In genomic region chr11:118434553-118435232, GRCh38 we compare ENCODE assay signal across 8 cellular contexts. TPM values are rescaled to one million over a fixed set of nuclear protein-coding genes. Genes with fewer than 3 reads are reported as not detected.
A peak's percentile ranks its signal among the peaks of the same experiment; 100 is the strongest.
DNase-seq lines count a peak whose midpoint lies in the region; ATAC-seq and TF ChIP-seq lines count a peak whose summit lies in the region.

No MANE protein-coding gene starts in this region.

- POLR2A ChIA-PET in OCI-LY7 (lab: Charles Lee) = interaction anchor here (0.5 to 1.8 kb wide), 10 partner anchors 8 to 1204 kb away, joined by 3 to 14 read pairs (median 4); partner anchors contain the start of gene ARCN1

- CTCF ChIA-PET in OCI-LY7 (lab: Charles Lee; ENCODE audit: unreplicated experiment) = no interaction called here

- no TSS peak for BruUV-seq in OCI-LY7 (replicated peaks; lab: Mats Ljungman, UMichigan)

- ATAC-seq in gastroesophageal sphincter (no peak), HG02588 (IDR thresholded peaks at IDR 0.05; ENCODE audit: unreplicated experiment) (no peak)

- TF ChIP-seq EP300 in gastroesophageal sphincter (IDR thresholded peaks at IDR 0.05) = no peak

- H3K4me2 ChIP-seq in OCI-LY7 (ENCODE audit: low read length) = peak overlapping the region; percentile 95

- H3K9me2 ChIP-seq in OCI-LY7 (ENCODE audit: insufficient read depth, low read length) = no peaks in the 10 kb centered on the region

- peaks cover 31% of the 10 kb centered on the region for H3K79me2 ChIP-seq in OCI-LY7 (ENCODE audit: insufficient read depth, low read depth, low read length)

- H3K9me3 ChIP-seq in OCI-LY7 (ENCODE audit: low read length) (no peaks in the 10 kb centered on the region), gastroesophageal sphincter (no peaks in the 10 kb centered on the region), vagina (no peaks in the 10 kb centered on the region)

- intact Hi-C loops in OCI-LY7 (cut with micrococcal nuclease; ENCODE audit: unreplicated experiment) (loop anchor here (1.0 to 5.0 kb wide), 5 partner anchors 33 to 427 kb away; partner anchors contain the start of genes ARCN1 and ATP5MG), vagina (cut with DNase I) (no loop called here)

- no peak for TF ChIP-seq POLR2A in gastroesophageal sphincter (IDR thresholded peaks at IDR 0.05)
- TF ChIP-seq POLR2A in vagina (IDR thresholded peaks at IDR 0.05) = no peak

- peaks cover 10% of the 10 kb centered on the region; the same call in 1 of the 2 replicates for H3K36me3 ChIP-seq in OCI-LY7 (ENCODE audit: insufficient read depth, low read length)
- no peaks in the 10 kb centered on the region for H3K36me3 ChIP-seq in gastroesophageal sphincter
- H3K36me3 ChIP-seq in vagina = no peaks in the 10 kb centered on the region

- 0 to 3% methylated on average over 10 to 25 of the region's 35 CpGs for WGBS in gastroesophageal sphincter (ENCODE audit: low coverage in 1 of 2), 2 donors

- peak; percentile 32 for DNase-seq in activated gamma-delta T cell treated with Interleukin-2 at 50 U/mL for 16 hours
- no peak for DNase-seq in activated gamma-delta T cell (lab: John Stamatoyannopoulos, UW)
- peak; percentile 59 for DNase-seq in OCI-LY7 (ENCODE audit: low spot score)
- peak; percentile 31 for DNase-seq in activated effector memory CD4-positive, alpha-beta T cell treated with Interleukin-2 at 50 U/mL for 16 hours
- peak; percentile 64 for DNase-seq in occipital lobe (lab: John Stamatoyannopoulos, UW)
- DNase-seq in vagina (ENCODE audit: extremely low spot score in 2 of 2) = peak in 1 of 2 donors; percentile 86

- H3K27me3 ChIP-seq in gastroesophageal sphincter (no peaks in the 10 kb centered on the region), vagina (no peaks in the 10 kb centered on the region)

- peak overlapping the region; percentile 93 for H3K27ac ChIP-seq in OCI-LY7 (ENCODE audit: low read depth, low read length, poor library complexity, severe bottlenecking)
- peak overlapping the region in 3 of 4 donors; percentile 95 to 97 (median 96) for H3K27ac ChIP-seq in gastroesophageal sphincter
- peak overlapping the region; percentile 97 for H3K27ac ChIP-seq in vagina

- H3K4me1 ChIP-seq in OCI-LY7 (ENCODE audit: insufficient read depth, low read length, poor library complexity, severe bottlenecking) (peaks cover 26% of the 10 kb centered on the region), gastroesophageal sphincter (peaks cover 0 to 45% (median 12%) of the 10 kb centered on the region in 3 donors), vagina (peaks cover 42% of the 10 kb centered on the region)

- TF ChIP-seq CTCF in OCI-LY7 (conservative IDR thresholded peaks at IDR 0.05; ENCODE audit: low read length) (peak; percentile 38), gastroesophageal sphincter (IDR thresholded peaks at IDR 0.05) (no peak), vagina (IDR thresholded peaks at IDR 0.05) (no peak)

- peaks cover 12% of the 10 kb centered on the region; the same call in 1 of the 2 replicates for H4K20me1 ChIP-seq in OCI-LY7 (ENCODE audit: insufficient read depth, low read length)

- H3K4me3 ChIP-seq in OCI-LY7 (ENCODE audit: low read depth, low read length, poor library complexity, severe bottlenecking) (peak overlapping the region; percentile 87), gastroesophageal sphincter (peak overlapping the region; percentile 72 to 99), vagina (peak overlapping the region; percentile 66 to 99)

- peak overlapping the region; percentile 72 for H2AFZ ChIP-seq in OCI-LY7 (ENCODE audit: low read length)

RNA-seq across cellular contexts. Expression of gene KMT2A, which starts 1.6 kb away (rescaled TPM):
- 55.8 and 58.8 TPM in 2 replicates for total RNA-seq in OCI-LY7 (2014; rRNA removed; shearing (Covaris generic))
- total RNA-seq in OCI-LY7 (2022) = 90.0 and 96.4 TPM in 2 replicates
- total RNA-seq in gastroesophageal sphincter = 100 to 1,000 TPM in 1 of 4 donors, 10 to 100 TPM in 3; 42.3 to 116 (median 74.8) TPM
- 55.4 TPM for total RNA-seq in occipital lobe
- total RNA-seq in vagina = 72.7 TPM

RNA-seq across cellular contexts. Expression of gene ATP5MG, which starts 33.3 kb away (rescaled TPM):
- total RNA-seq in OCI-LY7 (2014; rRNA removed; shearing (Covaris generic)) = 212 and 222 TPM in 2 replicates
- total RNA-seq in OCI-LY7 (2022) (266 and 294 TPM in 2 replicates), gastroesophageal sphincter (10 to 100 TPM; 59.8 to 79.4 (median 70.2) TPM), occipital lobe (67.4 TPM), vagina (169 TPM)
